ENCODE assay signal across 10 cellular contexts in genomic region chr4:54065282-54066087, GRCh38. TPM values are rescaled to one million over a fixed set of nuclear protein-coding genes. Genes with fewer than 3 reads are reported as not detected.
DNase-seq lines count a peak whose midpoint lies in the region; ATAC-seq and TF ChIP-seq lines count a peak whose summit lies in the region.
"Had no signal": no experiment of that assay in that cellular context is flagged by ENCODE, and none has a peak within 500 bp of the region (broad histone marks: within the 10 kb centered on the region; RNA-seq: fewer than 3 reads in every experiment).

No MANE protein-coding gene starts in this region.

- H3K9me3 Mint-ChIP-seq in T-helper 2 cell treated with Interferon-gamma antibody and Interleukin-4, amounts not matched to agents 5 μg/mL and 100 μg/mL, for 36 hours = no peaks in the 10 kb centered on the region
- no peaks in the 10 kb centered on the region for H3K9me3 Mint-ChIP-seq in activated naive CD8-positive, alpha-beta T cell treated with anti-CD3 and anti-CD28 coated beads for 36 hours

- H3K4me3 ChIP-seq in thoracic aorta = peak overlapping the region; percentile 96

- H3K27me3 Mint-ChIP-seq in T-helper 2 cell treated with Interferon-gamma antibody and Interleukin-4, amounts not matched to agents 5 μg/mL and 100 μg/mL, for 36 hours (ENCODE audit: low read depth) = peaks cover 1% of the 10 kb centered on the region
- H3K27me3 Mint-ChIP-seq in activated naive CD8-positive, alpha-beta T cell treated with anti-CD3 and anti-CD28 coated beads for 36 hours = no peaks in the 10 kb centered on the region

- in situ Hi-C loops in ACHN (cut with HindIII; ENCODE audit: low pct_ligation_motif_present, low pct_unique_long_range_greater_than_20kb, low sequenced_read_pairs) = no loop called here

- H3K4me1 Mint-ChIP-seq in T-helper 2 cell treated with Interferon-gamma antibody and Interleukin-4, amounts not matched to agents 5 μg/mL and 100 μg/mL, for 36 hours (ENCODE audit: low read depth) = peaks cover 31% of the 10 kb centered on the region
- peaks cover 33% of the 10 kb centered on the region for H3K4me1 Mint-ChIP-seq in activated naive CD8-positive, alpha-beta T cell treated with anti-CD3 and anti-CD28 coated beads for 36 hours

- no peaks in the 10 kb centered on the region for H3K9me3 ChIP-seq in thoracic aorta

- ATAC-seq in thoracic aorta (ENCODE audit: insufficient number of reproducible peaks, low FRiP score, low read depth) (peak; percentile 39), HG02588 (IDR thresholded peaks at IDR 0.05; ENCODE audit: unreplicated experiment) (no peak)

- H3K27me3 ChIP-seq in layer of hippocampus (ENCODE audit: control insufficient read depth, insufficient read depth, low read length) (no peaks in the 10 kb centered on the region), thoracic aorta (replicated peaks; ENCODE audit: insufficient read depth) (no peaks in the 10 kb centered on the region)

- peaks cover 7% of the 10 kb centered on the region for H3K36me3 Mint-ChIP-seq in T-helper 2 cell treated with Interferon-gamma antibody and Interleukin-4, amounts not matched to agents 5 μg/mL and 100 μg/mL, for 36 hours (ENCODE audit: low read depth)
- H3K36me3 Mint-ChIP-seq in activated naive CD8-positive, alpha-beta T cell treated with anti-CD3 and anti-CD28 coated beads for 36 hours = peaks cover 14% of the 10 kb centered on the region

- H3K27ac ChIP-seq in layer of hippocampus (ENCODE audit: low read depth, low read length) (peak overlapping the region; percentile 73), thoracic aorta (peak overlapping the region; percentile 93 to 97)

- peaks cover 32 to 47% of the 10 kb centered on the region in 2 donors for H3K4me1 ChIP-seq in thoracic aorta (ENCODE audit: control insufficient read depth in 1 of 2, low read depth in 2 of 2)

- H3K4me3 Mint-ChIP-seq in T-helper 2 cell treated with Interferon-gamma antibody and Interleukin-4, amounts not matched to agents 5 μg/mL and 100 μg/mL, for 36 hours = peak overlapping the region; percentile 75
- H3K4me3 Mint-ChIP-seq in activated naive CD8-positive, alpha-beta T cell treated with anti-CD3 and anti-CD28 coated beads for 36 hours = peak overlapping the region; percentile 73

- H3K27ac Mint-ChIP-seq in T-helper 2 cell treated with Interferon-gamma antibody and Interleukin-4, amounts not matched to agents 5 μg/mL and 100 μg/mL, for 36 hours = peak overlapping the region; percentile 62
- peak overlapping the region; percentile 35 for H3K27ac Mint-ChIP-seq in activated naive CD8-positive, alpha-beta T cell treated with anti-CD3 and anti-CD28 coated beads for 36 hours

- no peaks in the 10 kb centered on the region for H3K36me3 ChIP-seq in thoracic aorta

- no peak for DNase-seq in T-helper 2 cell treated with Interferon-gamma antibody and Interleukin-4, amounts not matched to agents 5 μg/mL and 100 μg/mL, for 36 hours (ENCODE audit: low spot score)
- DNase-seq in T-helper 2 cell = no peak
- no peak for DNase-seq in activated naive CD8-positive, alpha-beta T cell treated with anti-CD3 and anti-CD28 coated beads for 36 hours
- no peak for DNase-seq in thoracic aorta (ENCODE audit: low spot score)
- DNase-seq in ACHN = no peak
- DNase-seq in NCI-H2196 (lab: John Stamatoyannopoulos, UW; ENCODE audit: unreplicated experiment) = no peak

- TF ChIP-seq CTCF in thoracic aorta (IDR thresholded peaks at IDR 0.05) = no peak

RNA-seq across cellular contexts. Expression of gene CHIC2, which starts 1.1 kb away (rescaled TPM):
- 10 to 100 TPM; 21.2 to 22.5 TPM for total RNA-seq in activated naive CD8-positive, alpha-beta T cell treated with anti-CD3 and anti-CD28 coated beads for 36 hours
- 10 to 100 TPM; 52.8 to 75.0 TPM for total RNA-seq in thoracic aorta

RNA-seq across cellular contexts. Expression of gene GSX2, which starts 34.5 kb away (rescaled TPM):
- total RNA-seq in activated naive CD8-positive, alpha-beta T cell treated with anti-CD3 and anti-CD28 coated beads for 36 hours = not detected
- total RNA-seq in thoracic aorta = not detected
- total RNA-seq: lung microvascular endothelial cell, NCI-H460 had no signal
